In the genomic region with DNA sequence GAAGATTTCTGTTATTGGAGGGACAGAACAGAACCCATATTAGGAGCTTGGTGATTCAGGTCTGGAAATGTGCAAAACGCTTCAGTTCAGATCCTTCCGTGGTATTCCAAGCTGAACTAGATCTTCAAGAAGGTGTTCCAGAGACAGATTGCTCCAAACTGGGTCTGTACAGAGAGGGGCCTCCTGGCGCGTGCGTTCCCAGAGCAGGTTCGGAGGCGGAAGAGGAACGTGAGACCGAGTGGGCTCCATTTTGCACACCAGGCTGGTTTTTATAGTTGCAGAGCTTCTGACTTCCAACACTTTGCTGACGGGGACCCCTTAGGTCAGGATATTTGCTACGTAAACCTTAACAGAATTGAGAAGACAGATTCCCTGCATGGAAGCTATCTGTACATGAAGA, we compare ENCODE assay signal across 1 cellular context.
TF ChIP-seq lines count a peak whose summit lies in the region.

No MANE protein-coding gene starts in this region.

TF ChIP-seq in endothelial cell of umbilical vein, 7 proteins besides CTCF, POLR2A, EP300 and RAD21:
- TF ChIP-seq JUN (IDR thresholded peaks at IDR 0.05; ENCODE audit: borderline replicate concordance, insufficient read depth, insufficient read length, low read depth), result no peak
- no peak for TF ChIP-seq EZH2 (IDR thresholded peaks at IDR 0.05; ENCODE audit: borderline replicate concordance, low read depth, low read length, severe bottlenecking)
- no peak for TF ChIP-seq MYC (IDR thresholded peaks at IDR 0.05; ENCODE audit: low read depth, low read length)
- TF ChIP-seq FOS (IDR thresholded peaks at IDR 0.05; ENCODE audit: borderline replicate concordance, insufficient read depth, low read length), result no peak
- TF ChIP-seq, protein P1, sequence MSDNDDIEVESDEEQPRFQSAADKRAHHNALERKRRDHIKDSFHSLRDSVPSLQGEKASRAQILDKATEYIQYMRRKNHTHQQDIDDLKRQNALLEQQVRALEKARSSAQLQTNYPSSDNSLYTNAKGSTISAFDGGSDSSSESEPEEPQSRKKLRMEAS (IDR thresholded peaks at IDR 0.05; ENCODE audit: insufficient read depth, insufficient read length), result no peak
- no peak for TF ChIP-seq POLR2AphosphoS5 (IDR thresholded peaks at IDR 0.05; ENCODE audit: insufficient read depth, low read depth, low read length)
- no peak for TF ChIP-seq GATA2 (IDR thresholded peaks at IDR 0.05; ENCODE audit: insufficient read depth, insufficient read length, low read depth, low read length)
